Comparison of ENCODE assay signal across 7 cellular contexts in genomic region chr2:209984291-209984690, GRCh38.
"Had no signal": no experiment of that assay in that cellular context is flagged by ENCODE, and none has a peak within 500 bp of the region (broad histone marks: within the 10 kb centered on the region; RNA-seq: fewer than 3 reads in every experiment).

No MANE protein-coding gene starts in this region.

- ATAC-seq: HepG2, K562 had no signal

- H3K27ac Mint-ChIP-seq: IgD-negative memory B cell had no signal

- H3K4me3 Mint-ChIP-seq: IgD-negative memory B cell had no signal

- DNase-seq: IMR-90, KBM-7 had no signal

- H3K27ac ChIP-seq: HL-60 had no signal

- H3K9me3 Mint-ChIP-seq: IgD-negative memory B cell had no signal

- FAIRE-seq: HepG2, HTR-8/SVneo, K562 had no signal

- H3K4me3 ChIP-seq: K562 had no signal
